In the genomic region with DNA sequence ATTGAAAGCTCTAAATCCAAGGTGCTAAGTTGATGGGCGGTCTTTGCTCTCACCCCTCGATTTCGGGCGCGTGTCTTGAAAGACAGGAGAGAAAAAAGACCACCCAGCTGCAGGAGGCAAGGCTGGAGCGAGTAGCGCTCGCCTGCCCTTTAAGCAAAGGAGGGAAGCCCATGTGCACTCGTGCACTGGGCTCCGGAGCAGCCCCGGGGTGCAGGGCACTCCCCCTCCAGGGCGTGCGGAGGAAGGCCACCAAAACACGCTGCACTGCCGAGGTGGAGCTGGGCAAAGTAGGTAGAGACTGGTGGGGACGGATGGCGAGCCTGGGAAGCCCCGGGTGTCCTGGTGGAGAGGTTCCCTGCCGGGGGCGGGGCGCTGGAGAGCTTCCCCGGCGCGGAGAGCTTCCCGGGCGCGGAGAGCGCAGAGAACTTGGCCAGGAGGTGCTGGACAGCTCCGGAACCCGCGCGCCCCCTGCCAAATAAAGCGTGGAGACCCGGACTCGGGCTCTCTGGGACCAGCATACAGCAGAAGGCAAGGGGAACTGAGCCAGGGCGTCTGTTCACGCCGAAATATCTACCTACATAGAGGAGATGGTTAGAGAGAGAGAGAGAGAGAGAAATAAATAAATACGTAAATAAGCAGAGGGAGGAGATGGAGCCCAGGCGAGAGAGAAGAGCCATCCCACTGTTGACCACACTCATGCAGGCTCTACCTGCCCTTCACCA, we compare ENCODE assay signal across 1 cellular context.
TF ChIP-seq lines count a peak whose summit lies in the region.

No MANE protein-coding gene starts in this region.

TF ChIP-seq in HEK293, 187 proteins besides CTCF, POLR2A, EP300 and RAD21 (continued from another document and continues in another):
- TF ChIP-seq, protein P1, sequence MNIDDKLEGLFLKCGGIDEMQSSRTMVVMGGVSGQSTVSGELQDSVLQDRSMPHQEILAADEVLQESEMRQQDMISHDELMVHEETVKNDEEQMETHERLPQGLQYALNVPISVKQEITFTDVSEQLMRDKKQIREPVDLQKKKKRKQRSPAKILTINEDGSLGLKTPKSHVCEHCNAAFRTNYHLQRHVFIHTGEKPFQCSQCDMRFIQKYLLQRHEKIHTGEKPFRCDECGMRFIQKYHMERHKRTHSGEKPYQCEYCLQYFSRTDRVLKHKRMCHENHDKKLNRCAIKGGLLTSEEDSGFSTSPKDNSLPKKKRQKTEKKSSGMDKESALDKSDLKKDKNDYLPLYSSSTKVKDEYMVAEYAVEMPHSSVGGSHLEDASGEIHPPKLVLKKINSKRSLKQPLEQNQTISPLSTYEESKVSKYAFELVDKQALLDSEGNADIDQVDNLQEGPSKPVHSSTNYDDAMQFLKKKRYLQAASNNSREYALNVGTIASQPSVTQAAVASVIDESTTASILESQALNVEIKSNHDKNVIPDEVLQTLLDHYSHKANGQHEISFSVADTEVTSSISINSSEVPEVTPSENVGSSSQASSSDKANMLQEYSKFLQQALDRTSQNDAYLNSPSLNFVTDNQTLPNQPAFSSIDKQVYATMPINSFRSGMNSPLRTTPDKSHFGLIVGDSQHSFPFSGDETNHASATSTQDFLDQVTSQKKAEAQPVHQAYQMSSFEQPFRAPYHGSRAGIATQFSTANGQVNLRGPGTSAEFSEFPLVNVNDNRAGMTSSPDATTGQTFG (tag by site-specific recombination; IDR thresholded peaks at IDR 0.05; ENCODE audit: borderline replicate concordance), result no peak
- no peak for TF ChIP-seq ZNF529 (tag by site-specific recombination; IDR thresholded peaks at IDR 0.05; ENCODE audit: insufficient replicate concordance)
- peak; percentile 52; the same call in 1 of the 2 replicates for TF ChIP-seq ZNF501 (tag by site-specific recombination; IDR thresholded peaks at IDR 0.05)
- TF ChIP-seq ZNF660 (tag by site-specific recombination; IDR thresholded peaks at IDR 0.05), result 0 out of 2 replicates have a peak, but pooled peaks have one; percentile 14
- peak; percentile 72 for TF ChIP-seq ZXDB (tag by site-specific recombination; IDR thresholded peaks at IDR 0.05)
- TF ChIP-seq ZNF274 (IDR thresholded peaks at IDR 0.05; ENCODE audit: low read length), result no peak
- TF ChIP-seq ZNF274 (tag by site-specific recombination; IDR thresholded peaks at IDR 0.05; ENCODE audit: borderline replicate concordance), result no peak
- TF ChIP-seq, protein P2, sequence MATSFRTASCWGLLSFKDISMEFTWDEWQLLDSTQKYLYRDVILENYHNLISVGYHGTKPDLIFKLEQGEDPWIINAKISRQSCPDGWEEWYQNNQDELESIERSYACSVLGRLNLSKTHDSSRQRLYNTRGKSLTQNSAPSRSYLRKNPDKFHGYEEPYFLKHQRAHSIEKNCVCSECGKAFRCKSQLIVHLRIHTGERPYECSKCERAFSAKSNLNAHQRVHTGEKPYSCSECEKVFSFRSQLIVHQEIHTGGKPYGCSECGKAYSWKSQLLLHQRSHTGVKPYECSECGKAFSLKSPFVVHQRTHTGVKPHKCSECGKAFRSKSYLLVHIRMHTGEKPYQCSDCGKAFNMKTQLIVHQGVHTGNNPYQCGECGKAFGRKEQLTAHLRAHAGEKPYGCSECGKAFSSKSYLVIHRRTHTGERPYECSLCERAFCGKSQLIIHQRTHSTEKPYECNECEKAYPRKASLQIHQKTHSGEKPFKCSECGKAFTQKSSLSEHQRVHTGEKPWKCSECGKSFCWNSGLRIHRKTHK (tag by site-specific recombination; IDR thresholded peaks at IDR 0.05), result no peak
- TF ChIP-seq SETDB1 (IDR thresholded peaks at IDR 0.05; ENCODE audit: insufficient read length, low read length), result no peak
- TF ChIP-seq ZNF785 (tag by site-specific recombination; IDR thresholded peaks at IDR 0.05), result no peak
- TF ChIP-seq GLI4 (tag by site-specific recombination; IDR thresholded peaks at IDR 0.05), result no peak
- no peak for TF ChIP-seq ZNF404 (tag by site-specific recombination; IDR thresholded peaks at IDR 0.05)
- no peak for TF ChIP-seq ZNF768 (tag by site-specific recombination; IDR thresholded peaks at IDR 0.05)
- TF ChIP-seq ZNF558 (tag by site-specific recombination; IDR thresholded peaks at IDR 0.05), result no peak
- TF ChIP-seq, protein P3, sequence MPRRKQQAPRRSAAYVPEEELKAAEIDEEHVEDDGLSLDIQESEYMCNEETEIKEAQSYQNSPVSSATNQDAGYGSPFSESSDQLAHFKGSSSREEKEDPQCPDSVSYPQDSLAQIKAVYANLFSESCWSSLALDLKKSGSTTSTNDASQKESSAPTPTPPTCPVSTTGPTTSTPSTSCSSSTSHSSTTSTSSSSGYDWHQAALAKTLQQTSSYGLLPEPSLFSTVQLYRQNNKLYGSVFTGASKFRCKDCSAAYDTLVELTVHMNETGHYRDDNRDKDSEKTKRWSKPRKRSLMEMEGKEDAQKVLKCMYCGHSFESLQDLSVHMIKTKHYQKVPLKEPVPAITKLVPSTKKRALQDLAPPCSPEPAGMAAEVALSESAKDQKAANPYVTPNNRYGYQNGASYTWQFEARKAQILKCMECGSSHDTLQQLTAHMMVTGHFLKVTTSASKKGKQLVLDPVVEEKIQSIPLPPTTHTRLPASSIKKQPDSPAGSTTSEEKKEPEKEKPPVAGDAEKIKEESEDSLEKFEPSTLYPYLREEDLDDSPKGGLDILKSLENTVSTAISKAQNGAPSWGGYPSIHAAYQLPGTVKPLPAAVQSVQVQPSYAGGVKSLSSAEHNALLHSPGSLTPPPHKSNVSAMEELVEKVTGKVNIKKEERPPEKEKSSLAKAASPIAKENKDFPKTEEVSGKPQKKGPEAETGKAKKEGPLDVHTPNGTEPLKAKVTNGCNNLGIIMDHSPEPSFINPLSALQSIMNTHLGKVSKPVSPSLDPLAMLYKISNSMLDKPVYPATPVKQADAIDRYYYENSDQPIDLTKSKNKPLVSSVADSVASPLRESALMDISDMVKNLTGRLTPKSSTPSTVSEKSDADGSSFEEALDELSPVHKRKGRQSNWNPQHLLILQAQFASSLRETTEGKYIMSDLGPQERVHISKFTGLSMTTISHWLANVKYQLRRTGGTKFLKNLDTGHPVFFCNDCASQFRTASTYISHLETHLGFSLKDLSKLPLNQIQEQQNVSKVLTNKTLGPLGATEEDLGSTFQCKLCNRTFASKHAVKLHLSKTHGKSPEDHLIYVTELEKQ (tag by site-specific recombination; IDR thresholded peaks at IDR 0.05; ENCODE audit: borderline replicate concordance), result no peak
- TF ChIP-seq ZNF426 (tag by site-specific recombination; IDR thresholded peaks at IDR 0.05), result no peak
- TF ChIP-seq ZFP69B (tag by site-specific recombination; IDR thresholded peaks at IDR 0.05), result no peak; the same call in 1 of the 2 replicates
- no peak for TF ChIP-seq ZNF560 (tag by site-specific recombination; IDR thresholded peaks at IDR 0.05; ENCODE audit: borderline replicate concordance)
- TF ChIP-seq, protein P4, sequence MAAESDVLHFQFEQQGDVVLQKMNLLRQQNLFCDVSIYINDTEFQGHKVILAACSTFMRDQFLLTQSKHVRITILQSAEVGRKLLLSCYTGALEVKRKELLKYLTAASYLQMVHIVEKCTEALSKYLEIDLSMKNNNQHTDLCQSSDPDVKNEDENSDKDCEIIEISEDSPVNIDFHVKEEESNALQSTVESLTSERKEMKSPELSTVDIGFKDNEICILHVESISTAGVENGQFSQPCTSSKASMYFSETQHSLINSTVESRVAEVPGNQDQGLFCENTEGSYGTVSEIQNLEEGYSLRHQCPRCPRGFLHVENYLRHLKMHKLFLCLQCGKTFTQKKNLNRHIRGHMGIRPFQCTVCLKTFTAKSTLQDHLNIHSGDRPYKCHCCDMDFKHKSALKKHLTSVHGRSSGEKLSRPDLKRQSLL (tag by site-specific recombination; IDR thresholded peaks at IDR 0.05), result peak; percentile 45
- TF ChIP-seq ZNF324 (tag by site-specific recombination; IDR thresholded peaks at IDR 0.05), result no peak
- TF ChIP-seq, protein P5, sequence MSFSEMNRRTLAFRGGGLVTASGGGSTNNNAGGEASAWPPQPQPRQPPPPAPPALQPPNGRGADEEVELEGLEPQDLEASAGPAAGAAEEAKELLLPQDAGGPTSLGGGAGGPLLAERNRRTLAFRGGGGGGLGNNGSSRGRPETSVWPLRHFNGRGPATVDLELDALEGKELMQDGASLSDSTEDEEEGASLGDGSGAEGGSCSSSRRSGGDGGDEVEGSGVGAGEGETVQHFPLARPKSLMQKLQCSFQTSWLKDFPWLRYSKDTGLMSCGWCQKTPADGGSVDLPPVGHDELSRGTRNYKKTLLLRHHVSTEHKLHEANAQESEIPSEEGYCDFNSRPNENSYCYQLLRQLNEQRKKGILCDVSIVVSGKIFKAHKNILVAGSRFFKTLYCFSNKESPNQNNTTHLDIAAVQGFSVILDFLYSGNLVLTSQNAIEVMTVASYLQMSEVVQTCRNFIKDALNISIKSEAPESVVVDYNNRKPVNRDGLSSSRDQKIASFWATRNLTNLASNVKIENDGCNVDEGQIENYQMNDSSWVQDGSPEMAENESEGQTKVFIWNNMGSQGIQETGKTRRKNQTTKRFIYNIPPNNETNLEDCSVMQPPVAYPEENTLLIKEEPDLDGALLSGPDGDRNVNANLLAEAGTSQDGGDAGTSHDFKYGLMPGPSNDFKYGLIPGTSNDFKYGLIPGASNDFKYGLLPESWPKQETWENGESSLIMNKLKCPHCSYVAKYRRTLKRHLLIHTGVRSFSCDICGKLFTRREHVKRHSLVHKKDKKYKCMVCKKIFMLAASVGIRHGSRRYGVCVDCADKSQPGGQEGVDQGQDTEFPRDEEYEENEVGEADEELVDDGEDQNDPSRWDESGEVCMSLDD (tag by site-specific recombination; IDR thresholded peaks at IDR 0.05), result peak; percentile 90
- TF ChIP-seq ZNF433 (tag by site-specific recombination; IDR thresholded peaks at IDR 0.05; ENCODE audit: low read depth), result no peak
- TF ChIP-seq RBAK (tag by site-specific recombination; IDR thresholded peaks at IDR 0.05), result no peak
- TF ChIP-seq ZNF549 (tag by site-specific recombination; IDR thresholded peaks at IDR 0.05), result no peak
- TF ChIP-seq ZNF174 (tag by site-specific recombination; IDR thresholded peaks at IDR 0.05), result no peak
- no peak for TF ChIP-seq ZBTB7A (tag by site-specific recombination; IDR thresholded peaks at IDR 0.05; ENCODE audit: low read depth)
- TF ChIP-seq ZBTB17 (tag by site-specific recombination; IDR thresholded peaks at IDR 0.05), result peak; percentile 95
- TF ChIP-seq ZNF214 (tag by site-specific recombination; IDR thresholded peaks at IDR 0.05; ENCODE audit: borderline replicate concordance), result no peak
- TF ChIP-seq ZNF23 (tag by site-specific recombination; IDR thresholded peaks at IDR 0.05; ENCODE audit: borderline replicate concordance), result no peak
- TF ChIP-seq ZNF600 (tag by site-specific recombination; IDR thresholded peaks at IDR 0.05), result peak; percentile 97
- TF ChIP-seq, protein P6, sequence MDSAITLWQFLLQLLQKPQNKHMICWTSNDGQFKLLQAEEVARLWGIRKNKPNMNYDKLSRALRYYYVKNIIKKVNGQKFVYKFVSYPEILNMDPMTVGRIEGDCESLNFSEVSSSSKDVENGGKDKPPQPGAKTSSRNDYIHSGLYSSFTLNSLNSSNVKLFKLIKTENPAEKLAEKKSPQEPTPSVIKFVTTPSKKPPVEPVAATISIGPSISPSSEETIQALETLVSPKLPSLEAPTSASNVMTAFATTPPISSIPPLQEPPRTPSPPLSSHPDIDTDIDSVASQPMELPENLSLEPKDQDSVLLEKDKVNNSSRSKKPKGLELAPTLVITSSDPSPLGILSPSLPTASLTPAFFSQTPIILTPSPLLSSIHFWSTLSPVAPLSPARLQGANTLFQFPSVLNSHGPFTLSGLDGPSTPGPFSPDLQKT (IDR thresholded peaks at IDR 0.05; ENCODE audit: borderline replicate concordance, low read depth, low read length), result no peak
- TF ChIP-seq FEZF1 (tag by site-specific recombination; IDR thresholded peaks at IDR 0.05), result no peak
- no peak for TF ChIP-seq ZBTB21 (tag by site-specific recombination; IDR thresholded peaks at IDR 0.05)
- TF ChIP-seq ZFHX2 (tag by site-specific recombination; conservative IDR thresholded peaks at IDR 0.05), result peak; percentile 47; the same call in 1 of the 2 replicates
- no peak for TF ChIP-seq ZNF138 (tag by site-specific recombination; IDR thresholded peaks at IDR 0.05; ENCODE audit: borderline replicate concordance)
- TF ChIP-seq, protein P7, sequence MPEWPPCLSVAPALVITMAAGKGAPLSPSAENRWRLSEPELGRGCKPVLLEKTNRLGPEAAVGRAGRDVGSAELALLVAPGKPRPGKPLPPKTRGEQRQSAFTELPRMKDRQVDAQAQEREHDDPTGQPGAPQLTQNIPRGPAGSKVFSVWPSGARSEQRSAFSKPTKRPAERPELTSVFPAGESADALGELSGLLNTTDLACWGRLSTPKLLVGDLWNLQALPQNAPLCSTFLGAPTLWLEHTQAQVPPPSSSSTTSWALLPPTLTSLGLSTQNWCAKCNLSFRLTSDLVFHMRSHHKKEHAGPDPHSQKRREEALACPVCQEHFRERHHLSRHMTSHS (tag by site-specific recombination; IDR thresholded peaks at IDR 0.05), result 0 out of 2 replicates have a peak, but pooled peaks have one; percentile 20
- TF ChIP-seq ZNF354C (tag by site-specific recombination; IDR thresholded peaks at IDR 0.05; ENCODE audit: borderline replicate concordance, low read depth), result no peak
- TF ChIP-seq HOXD13 (CRISPR knock-in tag; IDR thresholded peaks at IDR 0.05; ENCODE audit: borderline replicate concordance), result no peak
- no peak for TF ChIP-seq ZNF585B (tag by site-specific recombination; IDR thresholded peaks at IDR 0.05)
- TF ChIP-seq, protein P8, sequence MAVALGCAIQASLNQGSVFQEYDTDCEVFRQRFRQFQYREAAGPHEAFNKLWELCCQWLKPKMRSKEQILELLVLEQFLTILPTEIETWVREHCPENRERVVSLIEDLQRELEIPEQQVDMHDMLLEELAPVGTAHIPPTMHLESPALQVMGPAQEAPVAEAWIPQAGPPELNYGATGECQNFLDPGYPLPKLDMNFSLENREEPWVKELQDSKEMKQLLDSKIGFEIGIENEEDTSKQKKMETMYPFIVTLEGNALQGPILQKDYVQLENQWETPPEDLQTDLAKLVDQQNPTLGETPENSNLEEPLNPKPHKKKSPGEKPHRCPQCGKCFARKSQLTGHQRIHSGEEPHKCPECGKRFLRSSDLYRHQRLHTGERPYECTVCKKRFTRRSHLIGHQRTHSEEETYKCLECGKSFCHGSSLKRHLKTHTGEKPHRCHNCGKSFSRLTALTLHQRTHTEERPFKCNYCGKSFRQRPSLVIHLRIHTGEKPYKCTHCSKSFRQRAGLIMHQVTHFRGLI (tag by site-specific recombination; IDR thresholded peaks at IDR 0.05), result no peak
- no peak for TF ChIP-seq ZNF266 (tag by site-specific recombination; IDR thresholded peaks at IDR 0.05; ENCODE audit: low read depth)
- TF ChIP-seq ZNF776 (tag by site-specific recombination; IDR thresholded peaks at IDR 0.05; ENCODE audit: borderline replicate concordance), result no peak
- TF ChIP-seq ZNF157 (tag by site-specific recombination; IDR thresholded peaks at IDR 0.05), result no peak
- TF ChIP-seq ZNF302 (tag by site-specific recombination; IDR thresholded peaks at IDR 0.05; ENCODE audit: low read depth), result no peak
- TF ChIP-seq KLF9 (tag by site-specific recombination; IDR thresholded peaks at IDR 0.05; ENCODE audit: low read depth), result peak; percentile 73
- no peak for TF ChIP-seq ZNF175 (tag by site-specific recombination; IDR thresholded peaks at IDR 0.05)
